ENCODE assay signal across 17 cellular contexts in the genomic region with DNA sequence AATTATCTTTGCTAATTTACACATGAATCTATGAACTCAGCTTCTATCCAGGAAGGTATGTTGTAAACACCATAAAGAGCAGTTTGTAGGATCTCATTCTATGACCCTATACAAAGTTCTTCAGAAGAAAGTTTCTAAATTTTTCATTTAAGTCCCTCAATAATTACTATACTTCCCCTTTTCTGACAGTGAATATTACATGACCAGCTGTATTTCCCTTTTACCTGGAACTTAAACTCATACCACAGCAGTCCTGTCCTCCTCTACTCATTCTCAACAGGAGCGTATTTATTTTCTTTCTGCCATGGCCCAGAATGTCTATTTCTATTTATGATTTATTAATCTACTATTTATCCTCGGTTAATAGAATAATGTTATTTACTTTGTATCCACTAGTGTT.
"Had no signal": no experiment of that assay in that cellular context is flagged by ENCODE, and none has a peak within 500 bp of the region (broad histone marks: within the 10 kb centered on the region; RNA-seq: fewer than 3 reads in every experiment).

No MANE protein-coding gene starts in this region.

- H3K4me3 ChIP-seq: colonic mucosa, lower lobe of right lung, right lobe of liver, thoracic aorta, upper lobe of left lung had no signal

- ATAC-seq: left colon, lower lobe of right lung, right lobe of liver, T-cell had no signal

- DNase-seq: activated CD4-positive, alpha-beta T cell treated with anti-CD3 and anti-CD28 coated beads for 1 hour; anterior cingulate cortex; caudate nucleus; colonic mucosa; foreskin keratinocyte; hippocampal formation; islet precursor cell; left colon; lower lobe of right lung; right lobe of liver; small intestine; stimulated activated CD4-positive, alpha-beta T cell treated with anti-CD3 and anti-CD28 coated beads, Interleukin-15, amount 100 ng/mL, for 24 hours; stimulated activated CD4-positive, alpha-beta T cell treated with anti-CD3 and anti-CD28 coated beads, Interleukin-2, amount 100 ng/mL, for 48 hours; T-cell; T-helper 9 cell; upper lobe of left lung had no signal
